Comparison of ENCODE assay signal across 8 cellular contexts in genomic region chr20:43459022-43459942, GRCh38. TPM values are rescaled to one million over a fixed set of nuclear protein-coding genes. Genes with fewer than 3 reads are reported as not detected.
DNase-seq lines count a peak whose midpoint lies in the region; ATAC-seq, FAIRE-seq and TF ChIP-seq lines count a peak whose summit lies in the region.

No MANE protein-coding gene starts in this region.

- H3K4me1 Mint-ChIP-seq in activated naive CD8-positive, alpha-beta T cell treated with anti-CD3 and anti-CD28 coated beads for 36 hours, result peaks cover 51% of the 10 kb centered on the region

- WGBS in testis, 2 donors, result 42 to 47% methylated on average over 12 of the region's 12 CpGs

- H3K9me3 ChIP-seq in testis, result no peaks in the 10 kb centered on the region

- intact Hi-C loops in left colon (cut with DNase I, micrococcal nuclease) (no loop called here), testis (cut with DNase I; ENCODE audit: low total_unique reads) (no loop called here)

- H3K4me3 Mint-ChIP-seq in activated naive CD8-positive, alpha-beta T cell treated with anti-CD3 and anti-CD28 coated beads for 36 hours, result peak overlapping the region; percentile 91

- H3K9me3 Mint-ChIP-seq in activated naive CD8-positive, alpha-beta T cell treated with anti-CD3 and anti-CD28 coated beads for 36 hours, result no peaks in the 10 kb centered on the region

- H3K4me3 ChIP-seq in testis, result peak overlapping the region; percentile 95 to 99

- H3K27me3 Mint-ChIP-seq in activated naive CD8-positive, alpha-beta T cell treated with anti-CD3 and anti-CD28 coated beads for 36 hours, result peaks cover 1% of the 10 kb centered on the region

- H3K27ac Mint-ChIP-seq in activated naive CD8-positive, alpha-beta T cell treated with anti-CD3 and anti-CD28 coated beads for 36 hours, result peak overlapping the region; percentile 86

- H3K27ac ChIP-seq in testis, result peak overlapping the region in 1 of 2 donors; percentile 100

- H3K36me3 ChIP-seq in testis (ENCODE audit: low read depth, missing control alignments), result no peaks in the 10 kb centered on the region

- no peak for TF ChIP-seq POLR2A in testis (IDR thresholded peaks at IDR 0.05)

- no peak for ATAC-seq in left colon

- FAIRE-seq in RCC 7860 (lab: Jason Lieb, UNC), result no peak

- peaks cover 11% of the 10 kb centered on the region for H3K4me1 ChIP-seq in testis

- peaks cover 52% of the 10 kb centered on the region for H3K36me3 Mint-ChIP-seq in activated naive CD8-positive, alpha-beta T cell treated with anti-CD3 and anti-CD28 coated beads for 36 hours

- TF ChIP-seq CTCF in testis (IDR thresholded peaks at IDR 0.05), result no peak

- DNase-seq in stimulated activated CD4-positive, alpha-beta T cell treated with anti-CD3 and anti-CD28 coated beads, Interleukin-4, amount 100 ng/mL, for 24 hours, result peak; percentile 27
- DNase-seq in stimulated activated CD4-positive, alpha-beta T cell treated with anti-CD3 and anti-CD28 coated beads, Interleukin-2, amount 100 ng/mL, for 48 hours, result no peak
- peak; percentile 21 for DNase-seq in activated naive CD8-positive, alpha-beta T cell treated with anti-CD3 and anti-CD28 coated beads for 36 hours
- DNase-seq in left colon (peak; percentile 17 to 29), testis (peak; percentile 42), NCI-H510A treated with DMSO at 0.1 percent for 48 hours (lab: John Stamatoyannopoulos, UW) (no peak), GM19240 (ENCODE audit: insufficient read length, low spot score) (no peak), RCC 7860 (ENCODE audit: low spot score) (no peak)

- H3K27me3 ChIP-seq in testis, result no peaks in the 10 kb centered on the region

RNA-seq across cellular contexts. Expression of gene SRSF6, which starts 1.6 kb away (rescaled TPM):
- total RNA-seq in activated naive CD8-positive, alpha-beta T cell treated with anti-CD3 and anti-CD28 coated beads for 36 hours, result 100 to 1,000 TPM; 224 to 225 TPM
- total RNA-seq in left colon (100 to 1,000 TPM; 109 to 116 TPM), testis (100 to 1,000 TPM in 1 of 2 donors, 10 to 100 TPM in 1; 90.4 to 127 TPM)
- polyA plus RNA-seq in testis (ENCODE audit: insufficient read depth, low read depth, low replicate concordance), result 100.0 TPM

RNA-seq across cellular contexts. Expression of gene L3MBTL1, which starts 48.2 kb away (rescaled TPM):
- 1 to 10 TPM; 4.3 to 4.8 TPM for total RNA-seq in activated naive CD8-positive, alpha-beta T cell treated with anti-CD3 and anti-CD28 coated beads for 36 hours
- total RNA-seq in left colon (10 to 100 TPM in 1 of 2 donors, 1 to 10 TPM in 1; 7.6 to 11.5 TPM), testis (10 to 100 TPM; 64.5 to 68.1 TPM)
- polyA plus RNA-seq in testis (ENCODE audit: insufficient read depth, low read depth, low replicate concordance), result 16.9 TPM

Comparison
In these comparisons a context has a peak if more than half of its experiments do, and no peak if none do; other contexts are left out.
1. DNase-seq: peak in stimulated activated CD4-positive, alpha-beta T cell treated with anti-CD3 and anti-CD28 coated beads, Interleukin-4, amount 100 ng/mL, for 24 hours (single experiment), activated naive CD8-positive, alpha-beta T cell treated with anti-CD3 and anti-CD28 coated beads for 36 hours (single experiment), left colon (2 of 2) and testis (single experiment); none in stimulated activated CD4-positive, alpha-beta T cell treated with anti-CD3 and anti-CD28 coated beads, Interleukin-2, amount 100 ng/mL, for 48 hours (0 of 2), NCI-H510A treated with DMSO at 0.1 percent for 48 hours (single experiment), GM19240 (single experiment) and RCC 7860 (single experiment).
2. RNA of gene L3MBTL1, which starts 48.2 kb away (total RNA-seq): 64.5 to 68.1 TPM in testis; 7.6 to 11.5 TPM in left colon and 4.3 to 4.8 TPM in activated naive CD8-positive, alpha-beta T cell treated with anti-CD3 and anti-CD28 coated beads for 36 hours; every median in the first group is over 4 times any median in the second.